In genomic region chr7:23967949-23968599, GRCh38 we compare ENCODE assay signal across 1 cellular context.
TF ChIP-seq lines count a peak whose summit lies in the region.

No MANE protein-coding gene starts in this region.

TF ChIP-seq in WTC11, 78 proteins besides CTCF, POLR2A, EP300 and RAD21 (continued from another document):
- TF ChIP-seq AR (CRISPR knock-in tag; IDR thresholded peaks at IDR 0.05) (no peak), IRF2 (CRISPR knock-in tag; IDR thresholded peaks at IDR 0.05; ENCODE audit: borderline replicate concordance, low read depth) (no peak), ZNF281 (CRISPR knock-in tag; IDR thresholded peaks at IDR 0.05) (no peak), FOXP4 (CRISPR knock-in tag; IDR thresholded peaks at IDR 0.05) (no peak), E2F1 (CRISPR knock-in tag; IDR thresholded peaks at IDR 0.05) (no peak), PRDM15 (CRISPR knock-in tag; IDR thresholded peaks at IDR 0.05) (no peak), RORB (CRISPR knock-in tag; IDR thresholded peaks at IDR 0.05) (no peak), ATF6 (CRISPR knock-in tag; IDR thresholded peaks at IDR 0.05) (no peak), ZBTB43 (CRISPR knock-in tag; IDR thresholded peaks at IDR 0.05) (no peak), ZNF317 (CRISPR knock-in tag; IDR thresholded peaks at IDR 0.05; ENCODE audit: borderline replicate concordance, low read depth) (no peak)
